Comparison of ENCODE assay signal across 12 cellular contexts in genomic region chr18:3044931-3045698, GRCh38. TPM values are rescaled to one million over a fixed set of nuclear protein-coding genes. Genes with fewer than 3 reads are reported as not detected.
A peak's percentile ranks its signal among the peaks of the same experiment; 100 is the strongest.
DNase-seq lines count a peak whose midpoint lies in the region; ATAC-seq and TF ChIP-seq lines count a peak whose summit lies in the region.
"Had no signal": no experiment of that assay in that cellular context is flagged by ENCODE, and none has a peak within 500 bp of the region (broad histone marks: within the 10 kb centered on the region; RNA-seq: fewer than 3 reads in every experiment).

No MANE protein-coding gene starts in this region.

- H3K4me3 Mint-ChIP-seq in type B pancreatic cell: peak overlapping the region; percentile 64
- H3K4me3 Mint-ChIP-seq: IgD-negative memory B cell had no signal

- no peaks in the 10 kb centered on the region for H3K9me3 ChIP-seq in Panc1 (ENCODE audit: control insufficient read depth, insufficient read depth, low read depth, low read length)

- no peaks in the 10 kb centered on the region for H3K9me3 Mint-ChIP-seq in type B pancreatic cell

- H3K27me3 Mint-ChIP-seq in type B pancreatic cell: peaks cover 2% of the 10 kb centered on the region

- H3K27ac ChIP-seq in Panc1 (ENCODE audit: low read length): peak overlapping the region; percentile 4; the same call in 1 of the 2 replicates

- BruUV-seq in Panc1 (replicated peaks; lab: Mats Ljungman, UMichigan): no TSS peak

- H3K36me3 ChIP-seq in Panc1 (ENCODE audit: control insufficient read depth, insufficient read depth, low read length): no peaks in the 10 kb centered on the region

- intact Hi-C loops in Panc1 (cut with micrococcal nuclease; ENCODE audit: unreplicated experiment): loop anchor here (10.0 kb wide), 1 partner anchor 170 kb away; the partner anchor contains the start of gene MYOM1

- H3K27me3 ChIP-seq in Panc1 (ENCODE audit: control insufficient read depth, insufficient read depth, low read length): no peaks in the 10 kb centered on the region

- DNase-seq in activated CD8-positive, alpha-beta memory T cell treated with anti-CD3 and anti-CD28 coated beads for 24 hours: peak; percentile 32
- no peak for DNase-seq in activated CD8-positive, alpha-beta memory T cell treated with anti-CD3 and anti-CD28 coated beads, Interleukin-2, amount 50 U/mL, for 48 hours
- DNase-seq in Panc1 (ENCODE audit: low read depth, low spot score) (no peak), left kidney (ENCODE audit: low read depth, low spot score) (peak; percentile 57), type B pancreatic cell (ENCODE audit: extremely low spot score, unreplicated experiment) (no peak), NCI-H1048 (lab: John Stamatoyannopoulos, UW) (no peak), NCI-H1092 (lab: John Stamatoyannopoulos, UW) (no peak)
- DNase-seq: activated gamma-delta T cell treated with Interleukin-2 at 50 U/mL for 16 hours; stimulated activated CD4-positive, alpha-beta T cell treated with anti-CD3 and anti-CD28 coated beads, Interleukin-2, amount 100 ng/mL, for 48 hours had no signal

- ATAC-seq in Panc1 (peak; percentile 48; the same call in 1 of the 2 replicates), GM18861 (IDR thresholded peaks at IDR 0.05; ENCODE audit: unreplicated experiment) (no peak)
- ATAC-seq: HCT116 had no signal

- TF ChIP-seq CTCF in Panc1 (IDR thresholded peaks at IDR 0.05): no peak
- no peak for TF ChIP-seq CTCF in type B pancreatic cell (conservative IDR thresholded peaks at IDR 0.05)

- CTCF ChIA-PET in Panc1 (lab: Charles Lee): no interaction called here

- no peak overlapping the region for H3K4me3 ChIP-seq in Panc1 (ENCODE audit: low read depth in 2 of 2, low read length in 2 of 2)

- POLR2A ChIA-PET in Panc1 (lab: Charles Lee): no interaction called here

- no peaks in the 10 kb centered on the region for H3K36me3 Mint-ChIP-seq in type B pancreatic cell
- H3K36me3 Mint-ChIP-seq: IgD-negative memory B cell had no signal

- peaks cover 41% of the 10 kb centered on the region for H3K4me1 Mint-ChIP-seq in type B pancreatic cell (ENCODE audit: unreplicated experiment)

- peak overlapping the region; percentile 80 for H3K27ac Mint-ChIP-seq in type B pancreatic cell

- no peaks in the 10 kb centered on the region; the same call in 1 of the 2 replicates for H3K4me1 ChIP-seq in Panc1 (ENCODE audit: control insufficient read depth, insufficient read depth, low read length)

- in situ Hi-C loops in Panc1 (cut with HindIII; ENCODE audit: low pct_unique_long_range_greater_than_20kb, low sequenced_read_pairs): no loop called here

RNA-seq across cellular contexts. Expression of gene LPIN2, which starts 32.2 kb away (rescaled TPM):
- total RNA-seq in Panc1 (2021; ENCODE audit: unreplicated experiment): 38.3 TPM
- 18.8 TPM for polyA plus RNA-seq in Panc1 (2012; ENCODE audit: insufficient read length)
- 17.8 and 26.8 TPM in 2 replicates for total RNA-seq in type B pancreatic cell (ENCODE audit: low replicate concordance)

Comparison
In these comparisons a context has a peak if more than half of its experiments do, and no peak if none do; other contexts are left out.
1. DNase-seq: peak in activated CD8-positive, alpha-beta memory T cell treated with anti-CD3 and anti-CD28 coated beads for 24 hours (single experiment) and left kidney (single experiment); none in activated CD8-positive, alpha-beta memory T cell treated with anti-CD3 and anti-CD28 coated beads, Interleukin-2, amount 50 U/mL, for 48 hours (single experiment), Panc1 (single experiment), type B pancreatic cell (single experiment), NCI-H1048 (single experiment) and NCI-H1092 (single experiment).